In the genomic region with DNA sequence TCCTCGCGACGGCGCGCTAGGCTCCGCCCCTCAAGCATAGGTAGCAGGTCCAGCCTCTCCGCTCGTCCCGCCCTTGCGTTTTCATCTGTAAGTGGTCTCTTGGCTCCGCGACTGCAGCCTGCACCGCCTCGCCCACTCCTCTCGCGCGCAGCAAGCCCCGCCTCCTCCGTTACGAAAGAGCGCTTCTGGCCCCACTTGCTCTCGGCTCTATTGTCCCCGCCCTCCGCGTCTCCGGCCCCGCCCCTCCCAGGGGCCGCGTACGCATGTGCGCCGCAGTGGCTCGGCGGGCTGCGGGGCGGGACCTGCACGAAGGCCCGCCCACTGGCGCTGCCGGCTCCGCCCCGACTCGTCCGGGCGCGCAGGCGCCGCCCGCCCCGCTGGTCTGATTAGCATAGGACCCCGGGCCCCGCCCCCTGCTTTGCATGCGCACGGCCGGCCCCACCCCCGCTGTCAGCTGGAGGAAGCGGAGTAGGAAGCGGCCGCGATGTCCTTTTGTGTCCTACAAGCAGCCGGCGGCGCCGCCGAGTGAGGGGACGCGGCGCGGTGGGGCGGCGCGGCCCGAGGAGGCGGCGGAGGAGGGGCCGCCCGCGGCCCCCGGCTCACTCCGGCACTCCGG, we compare ENCODE assay signal across 8 cellular contexts. TPM values are rescaled to one million over a fixed set of nuclear protein-coding genes. Genes with fewer than 3 reads are reported as not detected.
A peak's percentile ranks its signal among the peaks of the same experiment; 100 is the strongest.
DNase-seq lines count a peak whose midpoint lies in the region; ATAC-seq and TF ChIP-seq lines count a peak whose summit lies in the region.

A gene (plus strand): TSS at position 450 of the 616 bp plus-strand sequence. CDS start 1,656 bp downstream, outside the sequence.

- ATAC-seq in GM21717 (IDR thresholded peaks at IDR 0.05; ENCODE audit: unreplicated experiment) (peak; percentile 58), PC-3 (peak; percentile 70), mucosa of descending colon (peak; percentile 84)

- peaks cover 28% of the 10 kb centered on the region for H3K4me1 ChIP-seq in PC-3 (ENCODE audit: insufficient read depth, low read length)
- peaks cover 34% of the 10 kb centered on the region for H3K4me1 ChIP-seq in mucosa of descending colon (ENCODE audit: low read depth)

- peak within 1 kb of the TSS; percentile 92 for H3K4me2 ChIP-seq in PC-3 (ENCODE audit: low read length)

- POLR2A ChIA-PET in PC-3 (lab: Charles Lee; ENCODE audit: unreplicated experiment), result interaction anchor here (0.6 to 1.6 kb wide), 2 partner anchors 12 to 50 kb away, joined by 20 to 27 read pairs; a partner anchor contains a TSS

- intact Hi-C loops in PC-3 (cut with micrococcal nuclease), result loop anchor here (1.0 to 2.0 kb wide), 6 partner anchors 12 to 119 kb away; a partner anchor contains a TSS
- intact Hi-C loops in mucosa of descending colon (cut with DNase I, micrococcal nuclease), result loop anchor here in 1 of 2 donors (10.0 kb wide), 1 partner anchor 100 kb away; a partner anchor contains a TSS

- DNase-seq in DMS153 treated with DMSO at 0.1 percent for 48 hours (lab: John Stamatoyannopoulos, UW; ENCODE audit: unreplicated experiment) (peak; percentile 99), PC-3 (peak; percentile 100), activated T-cell treated with anti-CD3 and anti-CD28 coated beads for 4 hours (peak; percentile 100), epithelial cell of esophagus (ENCODE audit: low read depth) (peak; percentile 99), mucosa of descending colon (peak; percentile 100)
- peak; percentile 96 for DNase-seq in Jurkat, Clone E6-1 (ENCODE audit: low read depth, low spot score)
- peak; percentile 98 to 100 for DNase-seq in stimulated activated CD8-positive, alpha-beta memory T cell treated with anti-CD3 and anti-CD28 coated beads, Interleukin-4, amount 100 ng/mL, for 1 hour (ENCODE audit: low read depth in 2 of 2, low spot score in 1 of 2)

- H3K4me3 ChIP-seq in Jurkat, Clone E6-1 (ENCODE audit: low read length), result peak within 1 kb of the TSS; percentile 90
- H3K4me3 ChIP-seq in PC-3 (ENCODE audit: low read length) (peak within 1 kb of the TSS; percentile 81), epithelial cell of esophagus (ENCODE audit: low read length) (peak within 1 kb of the TSS; percentile 79), mucosa of descending colon (peak within 1 kb of the TSS; percentile 78)

- peak within 1 kb of the TSS; percentile 85 for H3K27ac ChIP-seq in PC-3 (ENCODE audit: low read length)

- no peaks in the 10 kb centered on the region for H4K20me1 ChIP-seq in PC-3 (ENCODE audit: low read length)

- peak within 1 kb of the TSS; percentile 88 for H3K9ac ChIP-seq in PC-3 (ENCODE audit: low read length)

- no peaks in the 10 kb centered on the region for H3K36me3 ChIP-seq in PC-3 (ENCODE audit: low read depth, low read length)
- no peaks in the 10 kb centered on the region for H3K36me3 ChIP-seq in mucosa of descending colon (ENCODE audit: low read depth)

- TF ChIP-seq CTCF in PC-3 (conservative IDR thresholded peaks at IDR 0.05; ENCODE audit: low read depth, low read length), result no peak
- no peak for TF ChIP-seq CTCF in epithelial cell of esophagus (IDR thresholded peaks at IDR 0.05; ENCODE audit: insufficient read depth, low read depth, low read length, missing control alignments)
- TF ChIP-seq CTCF in mucosa of descending colon (IDR thresholded peaks at IDR 0.05), result peak; percentile 18

- no peaks in the 10 kb centered on the region for H3K9me2 ChIP-seq in PC-3 (replicated peaks; ENCODE audit: low read length)

- H3K27me3 ChIP-seq in PC-3 (ENCODE audit: low read length), result peaks cover 5% of the 10 kb centered on the region

- peaks cover 35% of the 10 kb centered on the region for H3K79me2 ChIP-seq in PC-3 (ENCODE audit: low read length)

- peak within 1 kb of the TSS; percentile 86 for H2AFZ ChIP-seq in PC-3 (ENCODE audit: low read length)

- H3F3A ChIP-seq in PC-3 (ENCODE audit: low read length, unreplicated experiment), result no peaks in the 10 kb centered on the region

- BruUV-seq in PC-3 (replicated peaks; lab: Mats Ljungman, UMichigan), result no TSS peak

- CTCF ChIA-PET in PC-3 (lab: Charles Lee), result interaction anchor here (0.6 to 2.0 kb wide), 10 partner anchors 13 to 970 kb away, joined by 3 to 20 read pairs (median 9); a partner anchor contains a TSS

- no peaks in the 10 kb centered on the region for H3K9me3 ChIP-seq in PC-3 (ENCODE audit: low read length)
- H3K9me3 ChIP-seq in mucosa of descending colon, result no peaks in the 10 kb centered on the region

RNA-seq across cellular contexts. Expression of the gene that starts here (rescaled TPM):
- polyA plus RNA-seq in Jurkat, Clone E6-1 (2012; ENCODE audit: insufficient read depth, insufficient read length), result 19.9 TPM
- total RNA-seq in PC-3 (2014; rRNA removed) (111 and 114 TPM in 2 replicates), mucosa of descending colon (100 to 1,000 TPM; 126 to 204 (median 183) TPM)

Comparison
In these comparisons a context has a peak if more than half of its experiments do, and no peak if none do; other contexts are left out.
1. Peak in every context shown above with its lines: DNase-seq, ATAC-seq, H3K4me3 ChIP-seq and H3K27ac ChIP-seq.